In genomic region chr9:116015855-116016254, GRCh38 we compare ENCODE assay signal across 22 cellular contexts.
DNase-seq lines count a peak whose midpoint lies in the region; ATAC-seq and TF ChIP-seq lines count a peak whose summit lies in the region.
"Had no signal": no experiment of that assay in that cellular context is flagged by ENCODE, and none has a peak within 500 bp of the region (broad histone marks: within the 10 kb centered on the region; RNA-seq: fewer than 3 reads in every experiment).

No MANE protein-coding gene starts in this region.

- H3K27me3 ChIP-seq in hepatocyte, result no peaks in the 10 kb centered on the region
- H3K27me3 ChIP-seq: BE2C, BLaER1 had no signal

- ATAC-seq in Right ventricle myocardium superior (ENCODE audit: poor library complexity), result no peak
- ATAC-seq: GM12878 had no signal

- no peak overlapping the region for H2AFZ ChIP-seq in hepatocyte

- H3K9me3 ChIP-seq in hepatocyte (ENCODE audit: low read depth), result no peaks in the 10 kb centered on the region
- H3K9me3 ChIP-seq: BE2C, BLaER1 had no signal

- DNase-seq in fibroblast of pulmonary artery (ENCODE audit: low read depth) (peak; percentile 70), fibroblast of villous mesenchyme (ENCODE audit: low read depth) (peak; percentile 55), NCI-H345 (lab: John Stamatoyannopoulos, UW) (no peak), Right ventricle myocardium superior (no peak), hepatocyte (ENCODE audit: low spot score) (no peak)
- DNase-seq: 8988T; ACHN; BE2C; C1 segment of cervical spinal cord; CD4-positive, alpha-beta memory T cell; CD4-positive, CD25-positive, alpha-beta regulatory T cell; CD8-positive, alpha-beta memory T cell; COR-L47; DMS 273 treated with DMSO at 0.1 percent for 48 hours; DMS153; DMS53; DMS79; DND-41; EL; GDM1 had no signal

- TF ChIP-seq CTCF in fibroblast of pulmonary artery (IDR thresholded peaks at IDR 0.05; ENCODE audit: low read length, missing control alignments) (no peak), fibroblast of villous mesenchyme (IDR thresholded peaks at IDR 0.05; ENCODE audit: insufficient read depth, low read depth, low read length) (no peak), hepatocyte (IDR thresholded peaks at IDR 0.05; ENCODE audit: poor library complexity) (no peak)

- H3K4me2 ChIP-seq in hepatocyte, result no peak overlapping the region
- H3K4me2 ChIP-seq: BLaER1 had no signal

- no peaks in the 10 kb centered on the region for H3K36me3 ChIP-seq in hepatocyte (replicated peaks; ENCODE audit: insufficient read depth, low read depth)
- H3K36me3 ChIP-seq: BE2C, BLaER1 had no signal

- H3K9me2 ChIP-seq in hepatocyte (replicated peaks; ENCODE audit: insufficient read depth), result no peaks in the 10 kb centered on the region

- intact Hi-C loops in Right ventricle myocardium superior (cut with DNase I), result no loop called here

- H3K4me3 ChIP-seq in fibroblast of pulmonary artery (replicated peaks; ENCODE audit: low read depth, low read length) (no peak overlapping the region), fibroblast of villous mesenchyme (ENCODE audit: low read depth, low read length) (no peak overlapping the region), hepatocyte (no peak overlapping the region)
- H3K4me3 ChIP-seq: BLaER1, GM12878 had no signal

- H3K27ac ChIP-seq in hepatocyte, result no peak overlapping the region
- H3K27ac ChIP-seq: BLaER1 had no signal

- no peaks in the 10 kb centered on the region for H3K79me2 ChIP-seq in hepatocyte

- no peaks in the 10 kb centered on the region for H3K4me1 ChIP-seq in hepatocyte (ENCODE audit: insufficient read depth)
- H3K4me1 ChIP-seq: BE2C, BLaER1 had no signal

- no peaks in the 10 kb centered on the region for H4K20me1 ChIP-seq in hepatocyte (ENCODE audit: insufficient read depth, poor library complexity, severe bottlenecking)
- H4K20me1 ChIP-seq: BLaER1 had no signal

Comparison
In these comparisons a context has a peak if more than half of its experiments do, and no peak if none do; other contexts are left out.
1. DNase-seq: peak in fibroblast of pulmonary artery (single experiment) and fibroblast of villous mesenchyme (single experiment); none in NCI-H345 (single experiment), Right ventricle myocardium superior (single experiment) and hepatocyte (single experiment).